In the genomic region with DNA sequence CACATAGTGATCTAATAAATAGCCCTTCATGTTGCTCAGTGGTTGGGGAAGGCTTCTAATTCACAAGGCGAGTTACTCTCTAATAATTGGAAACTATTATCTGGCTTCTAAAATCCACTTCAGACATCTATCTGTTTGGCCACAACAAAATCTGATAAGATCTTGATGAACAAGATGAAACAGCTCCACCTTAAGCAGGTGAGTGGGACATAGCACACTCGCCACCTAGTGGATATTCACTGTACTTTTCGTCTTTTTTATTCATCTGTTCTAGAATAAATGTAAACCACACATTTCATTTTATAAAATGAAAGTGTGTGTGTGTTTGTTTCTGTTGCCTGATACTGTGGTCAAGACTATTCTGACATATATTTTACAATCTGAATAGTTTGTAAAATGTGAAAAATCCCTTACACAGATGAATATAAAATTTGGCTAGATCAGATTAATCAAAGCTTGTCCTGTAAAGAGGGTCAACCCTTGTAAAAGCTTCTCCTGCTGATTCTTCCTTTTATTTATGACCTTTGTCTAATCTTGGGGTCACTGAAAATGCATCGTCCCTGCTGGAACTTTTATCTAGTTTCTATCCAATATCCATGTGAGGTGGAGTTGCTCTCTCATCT, we compare ENCODE assay signal across 1 cellular context.
TF ChIP-seq lines count a peak whose summit lies in the region.

No MANE protein-coding gene starts in this region.

TF ChIP-seq in HCT116, 20 proteins besides CTCF, POLR2A, EP300 and RAD21 (continued from another document):
- TF ChIP-seq, protein P1, sequence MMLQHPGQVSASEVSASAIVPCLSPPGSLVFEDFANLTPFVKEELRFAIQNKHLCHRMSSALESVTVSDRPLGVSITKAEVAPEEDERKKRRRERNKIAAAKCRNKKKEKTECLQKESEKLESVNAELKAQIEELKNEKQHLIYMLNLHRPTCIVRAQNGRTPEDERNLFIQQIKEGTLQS (IDR thresholded peaks at IDR 0.05), result no peak
- TF ChIP-seq CEBPB (IDR thresholded peaks at IDR 0.05; ENCODE audit: low read depth), result no peak
- no peak for TF ChIP-seq SRF (IDR thresholded peaks at IDR 0.05; ENCODE audit: low read depth)
- no peak for TF ChIP-seq SIN3A (IDR thresholded peaks at IDR 0.05; ENCODE audit: low read depth)
- TF ChIP-seq SP1 (IDR thresholded peaks at IDR 0.05; ENCODE audit: low read depth), result no peak
- TF ChIP-seq, protein P2, sequence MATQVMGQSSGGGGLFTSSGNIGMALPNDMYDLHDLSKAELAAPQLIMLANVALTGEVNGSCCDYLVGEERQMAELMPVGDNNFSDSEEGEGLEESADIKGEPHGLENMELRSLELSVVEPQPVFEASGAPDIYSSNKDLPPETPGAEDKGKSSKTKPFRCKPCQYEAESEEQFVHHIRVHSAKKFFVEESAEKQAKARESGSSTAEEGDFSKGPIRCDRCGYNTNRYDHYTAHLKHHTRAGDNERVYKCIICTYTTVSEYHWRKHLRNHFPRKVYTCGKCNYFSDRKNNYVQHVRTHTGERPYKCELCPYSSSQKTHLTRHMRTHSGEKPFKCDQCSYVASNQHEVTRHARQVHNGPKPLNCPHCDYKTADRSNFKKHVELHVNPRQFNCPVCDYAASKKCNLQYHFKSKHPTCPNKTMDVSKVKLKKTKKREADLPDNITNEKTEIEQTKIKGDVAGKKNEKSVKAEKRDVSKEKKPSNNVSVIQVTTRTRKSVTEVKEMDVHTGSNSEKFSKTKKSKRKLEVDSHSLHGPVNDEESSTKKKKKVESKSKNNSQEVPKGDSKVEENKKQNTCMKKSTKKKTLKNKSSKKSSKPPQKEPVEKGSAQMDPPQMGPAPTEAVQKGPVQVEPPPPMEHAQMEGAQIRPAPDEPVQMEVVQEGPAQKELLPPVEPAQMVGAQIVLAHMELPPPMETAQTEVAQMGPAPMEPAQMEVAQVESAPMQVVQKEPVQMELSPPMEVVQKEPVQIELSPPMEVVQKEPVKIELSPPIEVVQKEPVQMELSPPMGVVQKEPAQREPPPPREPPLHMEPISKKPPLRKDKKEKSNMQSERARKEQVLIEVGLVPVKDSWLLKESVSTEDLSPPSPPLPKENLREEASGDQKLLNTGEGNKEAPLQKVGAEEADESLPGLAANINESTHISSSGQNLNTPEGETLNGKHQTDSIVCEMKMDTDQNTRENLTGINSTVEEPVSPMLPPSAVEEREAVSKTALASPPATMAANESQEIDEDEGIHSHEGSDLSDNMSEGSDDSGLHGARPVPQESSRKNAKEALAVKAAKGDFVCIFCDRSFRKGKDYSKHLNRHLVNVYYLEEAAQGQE (IDR thresholded peaks at IDR 0.05; ENCODE audit: low read depth), result no peak
- no peak for TF ChIP-seq JUND (IDR thresholded peaks at IDR 0.05)
- no peak for TF ChIP-seq FOSL1 (IDR thresholded peaks at IDR 0.05; ENCODE audit: low read depth)
- no peak for TF ChIP-seq ZNF274 (IDR thresholded peaks at IDR 0.05; ENCODE audit: low read depth, low read length)
- TF ChIP-seq EZH2 (IDR thresholded peaks at IDR 0.05), result no peak
- TF ChIP-seq YY1 (IDR thresholded peaks at IDR 0.05; ENCODE audit: extremely low read depth, insufficient replicate concordance, low read depth, low read length), result no peak
- no peak for TF ChIP-seq CBX3 (IDR thresholded peaks at IDR 0.05; ENCODE audit: low read depth)
- no peak for TF ChIP-seq TCF7L2 (IDR thresholded peaks at IDR 0.05; ENCODE audit: borderline replicate concordance, extremely low read depth, insufficient read depth, insufficient read length)
- TF ChIP-seq ELF1 (IDR thresholded peaks at IDR 0.05; ENCODE audit: borderline replicate concordance, low read depth), result no peak
- no peak for TF ChIP-seq EGR1 (IDR thresholded peaks at IDR 0.05; ENCODE audit: low read depth)
- no peak for TF ChIP-seq EZH2phosphoT487 (IDR thresholded peaks at IDR 0.05; ENCODE audit: borderline replicate concordance)
- TF ChIP-seq, protein P3, sequence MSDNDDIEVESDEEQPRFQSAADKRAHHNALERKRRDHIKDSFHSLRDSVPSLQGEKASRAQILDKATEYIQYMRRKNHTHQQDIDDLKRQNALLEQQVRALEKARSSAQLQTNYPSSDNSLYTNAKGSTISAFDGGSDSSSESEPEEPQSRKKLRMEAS (IDR thresholded peaks at IDR 0.05), result no peak
TF ChIP-seq in HCT116: peak in this region for 0.
